ENCODE assay signal across 26 cellular contexts in genomic region chr4:38920186-38920585, GRCh38. TPM values are rescaled to one million over a fixed set of nuclear protein-coding genes. Genes with fewer than 3 reads are reported as not detected.
"Had no signal": no experiment of that assay in that cellular context is flagged by ENCODE, and none has a peak within 500 bp of the region (broad histone marks: within the 10 kb centered on the region; RNA-seq: fewer than 3 reads in every experiment).

No MANE protein-coding gene starts in this region.

- DNase-seq: activated B cell treated with CpG ODN at 0.5 μM for 24 hours; activated CD4-positive, alpha-beta memory T cell treated with anti-CD3 and anti-CD28 coated beads for 36 hours; activated CD4-positive, alpha-beta T cell treated with anti-CD3 and anti-CD28 coated beads, Interleukin-2, amount 10 ng/mL, durations not matched to agents 7 days and 5 days; activated gamma-delta T cell; activated naive CD4-positive, alpha-beta T cell treated with anti-CD3 and anti-CD28 coated beads for 36 hours; activated T-cell treated with anti-CD3 and anti-CD28 coated beads for 4 hours; activated T-cell treated with anti-CD3 and anti-CD28 coated beads, Interleukin-2, amount 50 U/mL, for 48 hours; amygdala; brain microvascular endothelial cell; NCI-H1048; NCI-H2029; NCI-H2107; NCI-H2171 treated with DMSO at 0.1 percent for 48 hours; NCI-H226; NCI-H526; NCI-H82; RPMI8226; SHP77; T-helper 2 cell; T1000 had no signal

- ATAC-seq: activated T-helper 17 cell treated with anti-CD3 and anti-CD28 coated beads, Interleukin-2, amount 50 U/mL, for 72 hours; Panc1 had no signal

- H3K27me3 ChIP-seq: brain microvascular endothelial cell, cardiac muscle cell, SJSA1 had no signal

- H3K9me3 ChIP-seq: SJSA1 had no signal

- H3K4me3 ChIP-seq: cardiac muscle cell, SJSA1 had no signal

- H3K27ac ChIP-seq: brain microvascular endothelial cell, cardiac muscle cell, SJSA1 had no signal

RNA-seq across cellular contexts. Expression of gene FAM114A1, which starts 52.6 kb away (rescaled TPM):
- total RNA-seq: activated CD8-positive, alpha-beta memory T cell treated with anti-CD3 and anti-CD28 coated beads for 36 hours; OCI-LY7 had no signal
